In the genomic region with DNA sequence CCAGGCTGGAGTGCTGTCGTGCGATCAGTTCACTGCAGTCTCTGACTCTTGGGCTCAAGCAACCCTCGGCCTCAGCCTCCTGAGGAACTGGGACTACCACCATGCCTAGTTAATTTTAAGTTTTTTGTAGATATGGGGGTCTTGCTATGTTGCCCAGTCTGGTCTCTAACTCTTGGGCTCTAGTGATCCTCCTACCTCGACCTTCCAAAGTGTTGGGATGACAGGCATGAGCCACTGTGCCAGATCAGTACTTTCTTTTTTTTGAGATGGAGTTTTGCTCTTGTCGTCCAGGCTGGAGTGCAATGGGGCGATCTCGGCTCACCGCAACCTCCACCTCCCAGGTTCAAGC, we compare ENCODE assay signal across 13 cellular contexts. TPM values are rescaled to one million over a fixed set of nuclear protein-coding genes. Genes with fewer than 3 reads are reported as not detected.
A peak's percentile ranks its signal among the peaks of the same experiment; 100 is the strongest.
DNase-seq lines count a peak whose midpoint lies in the region; ATAC-seq and TF ChIP-seq lines count a peak whose summit lies in the region.
"Had no signal": no experiment of that assay in that cellular context is flagged by ENCODE, and none has a peak within 500 bp of the region (broad histone marks: within the 10 kb centered on the region; RNA-seq: fewer than 3 reads in every experiment).

No MANE protein-coding gene starts in this region.

- H3F3A ChIP-seq in neural progenitor cell (ENCODE audit: low read depth) = no peaks in the 10 kb centered on the region

- no peaks in the 10 kb centered on the region for H3K9me3 ChIP-seq in naive thymus-derived CD4-positive, alpha-beta T cell (ENCODE audit: control insufficient read depth in 2 of 3, low read length in 3 of 3)
- H3K9me3 ChIP-seq in tibial nerve (no peaks in the 10 kb centered on the region), neural progenitor cell (ENCODE audit: low read depth) (no peaks in the 10 kb centered on the region)
- H3K9me3 ChIP-seq: mucosa of descending colon had no signal

- no peak overlapping the region for H2AFZ ChIP-seq in neural progenitor cell (replicated peaks)

- H3K27ac ChIP-seq in dorsolateral prefrontal cortex (peak overlapping the region in 55 of 59 donors; percentile 5 to 90 (median 77)), tibial nerve (peak overlapping the region; percentile 79 to 93 (median 89)), neural progenitor cell (no peak overlapping the region)
- peak overlapping the region; percentile 49 for H3K27ac ChIP-seq in naive thymus-derived CD4-positive, alpha-beta T cell (ENCODE audit: low read depth, low read length)

- H3K4me3 ChIP-seq in dorsolateral prefrontal cortex = peak overlapping the region in 1 of 59 donors; percentile 47
- no peak overlapping the region for H3K4me3 ChIP-seq in naive thymus-derived CD4-positive, alpha-beta T cell (ENCODE audit: low read length)
- H3K4me3 ChIP-seq in tibial nerve = no peak overlapping the region
- H3K4me3 ChIP-seq in neural progenitor cell = no peak overlapping the region
- H3K4me3 ChIP-seq: mucosa of descending colon had no signal

- no peaks in the 10 kb centered on the region for H3K9me3 Mint-ChIP-seq in activated T-cell treated with anti-CD3 and anti-CD28 coated beads, Interleukin-2, amount 50 U/mL, for 24 hours
- no peaks in the 10 kb centered on the region for H3K9me3 Mint-ChIP-seq in naive thymus-derived CD4-positive, alpha-beta T cell
- no peaks in the 10 kb centered on the region for H3K9me3 Mint-ChIP-seq in neural progenitor cell
- H3K9me3 Mint-ChIP-seq: activated B cell treated with CpG ODN at 0.5 μM for 24 hours had no signal

- no peaks in the 10 kb centered on the region for H3K27me3 ChIP-seq in dorsolateral prefrontal cortex
- H3K27me3 ChIP-seq in naive thymus-derived CD4-positive, alpha-beta T cell (ENCODE audit: control insufficient read depth in 2 of 2, insufficient read depth in 2 of 2, low read length in 2 of 2) = no peaks in the 10 kb centered on the region
- H3K27me3 ChIP-seq in tibial nerve = no peaks in the 10 kb centered on the region
- H3K27me3 ChIP-seq in neural progenitor cell = no peaks in the 10 kb centered on the region

- no peak for DNase-seq in activated T-cell treated with anti-CD3 and anti-CD28 coated beads, Interleukin-2, amount 50 U/mL, for 24 hours
- DNase-seq in activated T-cell treated with anti-CD3 and anti-CD28 coated beads, Interleukin-2, amount 50 U/mL, for 1 hour = no peak
- DNase-seq in dorsolateral prefrontal cortex (no peak), tibial nerve (ENCODE audit: low spot score in 2 of 2) (no peak), neural progenitor cell (ENCODE audit: low spot score) (no peak), kidney tubule cell (ENCODE audit: low spot score) (no peak), DMS153 treated with DMSO at 0.1 percent for 48 hours (lab: John Stamatoyannopoulos, UW; ENCODE audit: unreplicated experiment) (no peak)
- no peak for DNase-seq in naive thymus-derived CD4-positive, alpha-beta T cell
- DNase-seq: activated B cell treated with CpG ODN at 0.5 μM for 24 hours had no signal

- POLR2A ChIA-PET in naive thymus-derived CD4-positive, alpha-beta T cell (lab: Charles Lee) = interaction anchor here (0.7 to 35.8 kb wide), 9 partner anchors 8 to 89 kb away, joined by 3 to 1779 read pairs (median 4); a partner anchor contains a TSS

- no peaks in the 10 kb centered on the region for H3K36me3 ChIP-seq in naive thymus-derived CD4-positive, alpha-beta T cell (ENCODE audit: control insufficient read depth in 2 of 3, insufficient read depth in 3 of 3, low read length in 3 of 3)
- H3K36me3 ChIP-seq in tibial nerve (no peaks in the 10 kb centered on the region), neural progenitor cell (no peaks in the 10 kb centered on the region)

- no peak for TF ChIP-seq EP300 in tibial nerve (IDR thresholded peaks at IDR 0.05)

- H3K4me2 ChIP-seq in neural progenitor cell = no peak overlapping the region

- no peaks in the 10 kb centered on the region for H3K79me2 ChIP-seq in neural progenitor cell (ENCODE audit: low read depth)

- intact Hi-C loops in dorsolateral prefrontal cortex (cut with DNase I) = loop anchor here in 1 of 2 donors (1.0 kb wide), 1 partner anchor 30 kb away; no protein-coding TSS in a partner anchor
- intact Hi-C loops in naive thymus-derived CD4-positive, alpha-beta T cell (cut with micrococcal nuclease) = loop anchor here (1.0 to 2.0 kb wide), 3 partner anchors 10 to 81 kb away; a partner anchor contains a TSS

- H4K20me1 ChIP-seq in neural progenitor cell (ENCODE audit: low read depth) = no peaks in the 10 kb centered on the region

- H3K9ac ChIP-seq in neural progenitor cell = no peak overlapping the region

- no peaks in the 10 kb centered on the region for H3K27me3 Mint-ChIP-seq in activated T-cell treated with anti-CD3 and anti-CD28 coated beads, Interleukin-2, amount 50 U/mL, for 24 hours
- no peaks in the 10 kb centered on the region for H3K27me3 Mint-ChIP-seq in naive thymus-derived CD4-positive, alpha-beta T cell
- peaks cover 3% of the 10 kb centered on the region for H3K27me3 Mint-ChIP-seq in neural progenitor cell (ENCODE audit: insufficient read depth, low read depth)
- H3K27me3 Mint-ChIP-seq: activated B cell treated with CpG ODN at 0.5 μM for 24 hours had no signal

- peaks cover 18 to 36% of the 10 kb centered on the region in 2 donors for H3K4me1 ChIP-seq in naive thymus-derived CD4-positive, alpha-beta T cell (ENCODE audit: control insufficient read depth in 2 of 2, insufficient read depth in 2 of 2, low read length in 2 of 2)
- H3K4me1 ChIP-seq in tibial nerve (peaks cover 0 to 48% (median 19%) of the 10 kb centered on the region in 4 donors), neural progenitor cell (no peaks in the 10 kb centered on the region)

- H3K4me3 Mint-ChIP-seq in activated T-cell treated with anti-CD3 and anti-CD28 coated beads, Interleukin-2, amount 50 U/mL, for 24 hours = no peak overlapping the region
- peak overlapping the region in 1 of 10 donors; percentile 75 for H3K4me3 Mint-ChIP-seq in naive thymus-derived CD4-positive, alpha-beta T cell
- H3K4me3 Mint-ChIP-seq in neural progenitor cell = no peak overlapping the region

- CTCF ChIA-PET in naive thymus-derived CD4-positive, alpha-beta T cell (lab: Charles Lee) = interaction anchor here (0.6 to 11.7 kb wide), 14 partner anchors 9 to 122 kb away, joined by 3 to 233 read pairs (median 4); a partner anchor contains a TSS

- peak overlapping the region; percentile 61 for H3K27ac Mint-ChIP-seq in activated T-cell treated with anti-CD3 and anti-CD28 coated beads, Interleukin-2, amount 50 U/mL, for 24 hours
- H3K27ac Mint-ChIP-seq in naive thymus-derived CD4-positive, alpha-beta T cell = peak overlapping the region in 7 of 9 donors; percentile 21 to 97 (median 88)
- H3K27ac Mint-ChIP-seq in neural progenitor cell = no peak overlapping the region

- no peak for ATAC-seq in naive thymus-derived CD4-positive, alpha-beta T cell

- TF ChIP-seq CTCF in dorsolateral prefrontal cortex (IDR thresholded peaks at IDR 0.05 in 54 of 56, conservative IDR thresholded peaks at IDR 0.05 in 2 of 56; ENCODE audit: low read depth in 1 of 56, partially characterized antibody in 56 of 56) = no peak
- no peak for TF ChIP-seq CTCF in tibial nerve (IDR thresholded peaks at IDR 0.05)
- TF ChIP-seq CTCF in neural progenitor cell (IDR thresholded peaks at IDR 0.05) = no peak

- H3K36me3 Mint-ChIP-seq in activated T-cell treated with anti-CD3 and anti-CD28 coated beads, Interleukin-2, amount 50 U/mL, for 24 hours (ENCODE audit: low read depth) = no peaks in the 10 kb centered on the region
- no peaks in the 10 kb centered on the region for H3K36me3 Mint-ChIP-seq in naive thymus-derived CD4-positive, alpha-beta T cell
- H3K36me3 Mint-ChIP-seq in neural progenitor cell = no peaks in the 10 kb centered on the region

- no peak for TF ChIP-seq POLR2A in tibial nerve (IDR thresholded peaks at IDR 0.05)

- H3K4me1 Mint-ChIP-seq in activated T-cell treated with anti-CD3 and anti-CD28 coated beads, Interleukin-2, amount 50 U/mL, for 24 hours (ENCODE audit: low read depth) = peaks cover 39% of the 10 kb centered on the region
- peaks cover 31 to 57% (median 46%) of the 10 kb centered on the region in 7 donors for H3K4me1 Mint-ChIP-seq in naive thymus-derived CD4-positive, alpha-beta T cell
- H3K4me1 Mint-ChIP-seq in neural progenitor cell = peaks cover 5% of the 10 kb centered on the region

- WGBS in tibial nerve, 2 donors = 78 to 86% methylated on average over 8 of the region's 8 CpGs

RNA-seq across cellular contexts. Expression of a gene that starts 11.4 kb away (rescaled TPM):
- total RNA-seq in dorsolateral prefrontal cortex (100 to 1,000 TPM in 98 of 120 experiments, 10 to 100 TPM in 22; 36.4 to 580 (median 158) TPM), tibial nerve (1,000 to 10,000 TPM; 1,863 to 2,525 (median 2,185) TPM), neural progenitor cell (ENCODE audit: low replicate concordance) (177 and 213 TPM in 2 replicates)
- 1,000 to 10,000 TPM in 1 of 5 experiments, 100 to 1,000 TPM in 4; 498 to 1,101 (median 659) TPM for total RNA-seq in naive thymus-derived CD4-positive, alpha-beta T cell
- polyA plus RNA-seq in naive thymus-derived CD4-positive, alpha-beta T cell = 1,000 to 10,000 TPM; 3,808 to 5,430 TPM

RNA-seq across cellular contexts. Expression of a gene that starts 13.8 kb away (rescaled TPM):
- total RNA-seq in dorsolateral prefrontal cortex (1 to 10 TPM in 3 of 120 experiments, under 1 TPM in 39, not detected in 78; 0.20 to 1.2 (median 0.42) TPM), tibial nerve (not detected), neural progenitor cell (ENCODE audit: low replicate concordance) (not detected in 2 replicates)
- not detected for total RNA-seq in naive thymus-derived CD4-positive, alpha-beta T cell
- not detected for polyA plus RNA-seq in naive thymus-derived CD4-positive, alpha-beta T cell
- total RNA-seq: activated B cell treated with CpG ODN at 0.5 μM for 24 hours, astrocyte, mucosa of descending colon, OCI-LY7, pulmonary artery endothelial cell had no signal

RNA-seq across cellular contexts. Expression of a gene that starts 43.3 kb away (rescaled TPM):
- 10 to 100 TPM; 13.1 to 24.6 (median 19.0) TPM for total RNA-seq in dorsolateral prefrontal cortex
- total RNA-seq in naive thymus-derived CD4-positive, alpha-beta T cell = 10 to 100 TPM; 20.7 to 37.5 (median 25.5) TPM
- 100 to 1,000 TPM in 1 of 2 donors, 10 to 100 TPM in 1; 99.6 to 113 TPM for polyA plus RNA-seq in naive thymus-derived CD4-positive, alpha-beta T cell
- 10 to 100 TPM; 20.1 to 33.1 (median 28.9) TPM for total RNA-seq in tibial nerve
- total RNA-seq in neural progenitor cell (ENCODE audit: low replicate concordance) = 11.1 and 12.0 TPM in 2 replicates

RNA-seq across cellular contexts. Expression of a gene that starts 43.4 kb away (rescaled TPM):
- total RNA-seq in dorsolateral prefrontal cortex = 10 to 100 TPM; 13.4 to 48.3 (median 29.4) TPM
- total RNA-seq in naive thymus-derived CD4-positive, alpha-beta T cell = 1 to 10 TPM in 3 of 5 experiments, under 1 TPM in 2; 0.54 to 1.5 (median 1.2) TPM
- polyA plus RNA-seq in naive thymus-derived CD4-positive, alpha-beta T cell = under 1 TPM; 0.11 to 0.22 TPM
- 1 to 10 TPM in 2 of 4 donors, under 1 TPM in 2; 0.39 to 2.4 (median 1.3) TPM for total RNA-seq in tibial nerve
- total RNA-seq in neural progenitor cell (ENCODE audit: low replicate concordance) = 0.06 and 0.28 TPM in 2 replicates

RNA-seq across cellular contexts. Expression of a gene that starts 49.9 kb away (rescaled TPM):
- total RNA-seq in dorsolateral prefrontal cortex (10 to 100 TPM; 10.5 to 32.8 (median 17.8) TPM), tibial nerve (10 to 100 TPM; 30.8 to 57.1 (median 41.5) TPM), neural progenitor cell (ENCODE audit: low replicate concordance) (12.5 and 13.6 TPM in 2 replicates)
- 10 to 100 TPM; 31.6 to 59.2 (median 47.6) TPM for total RNA-seq in naive thymus-derived CD4-positive, alpha-beta T cell
- 10 to 100 TPM; 29.3 to 32.1 TPM for polyA plus RNA-seq in naive thymus-derived CD4-positive, alpha-beta T cell
